10 cellular contexts compared by ENCODE assay signal in the genomic region with DNA sequence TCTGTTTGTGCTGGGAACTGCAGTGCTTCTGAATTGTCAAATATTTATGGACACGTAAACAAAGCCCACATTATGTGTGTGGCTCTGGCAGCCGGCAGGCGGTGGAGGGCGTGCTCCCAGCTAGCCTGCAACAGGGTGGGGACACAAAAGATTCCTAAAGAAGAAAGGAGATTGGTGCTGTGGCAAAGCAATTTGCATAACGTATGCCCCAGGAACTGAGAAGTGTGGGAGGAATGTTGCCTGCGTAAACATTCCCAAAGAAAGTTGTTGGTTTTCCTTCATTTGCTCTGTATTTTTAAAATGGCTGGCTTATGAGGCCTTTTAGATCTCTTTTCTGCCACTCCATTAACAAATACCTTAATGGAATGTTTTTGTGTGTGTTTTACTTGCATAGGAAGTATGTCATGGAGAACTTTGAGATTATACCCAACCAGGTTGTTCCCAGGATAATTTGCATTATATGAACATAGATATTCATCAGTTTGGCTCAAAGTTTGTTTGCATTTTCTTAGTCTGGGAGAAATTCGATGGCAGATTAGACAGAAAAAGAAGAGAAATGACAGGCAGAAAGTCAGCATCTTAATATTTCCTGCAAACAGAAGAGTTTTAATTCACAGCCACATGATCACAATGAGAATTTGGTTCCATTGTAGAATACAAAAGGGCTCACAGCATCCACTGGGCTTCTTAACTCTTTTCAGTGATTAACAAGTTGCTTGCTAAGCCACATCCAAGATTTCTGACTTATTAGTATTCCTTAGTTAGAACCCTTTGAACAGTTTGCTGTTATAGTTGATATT. TPM values are rescaled to one million over a fixed set of nuclear protein-coding genes. Genes with fewer than 3 reads are reported as not detected.
DNase-seq lines count a peak whose midpoint lies in the region; ATAC-seq and TF ChIP-seq lines count a peak whose summit lies in the region.
"Had no signal": no experiment of that assay in that cellular context is flagged by ENCODE, and none has a peak within 500 bp of the region (broad histone marks: within the 10 kb centered on the region; RNA-seq: fewer than 3 reads in every experiment).

No MANE protein-coding gene starts in this region.

- H3K36me3 ChIP-seq in mucosa of rectum (ENCODE audit: control insufficient read depth in 2 of 2, insufficient read depth in 2 of 2, low read length in 2 of 2), result peaks cover 10 to 12% of the 10 kb centered on the region in 2 donors
- H3K36me3 ChIP-seq: BLaER1 treated with 17β-estradiol and CSF1 and Interleukin-3, amounts not matched to agents 10 nM and 100 nM had no signal

- peaks cover 0 to 2% of the 10 kb centered on the region in 2 donors for H3K27me3 ChIP-seq in mucosa of rectum (ENCODE audit: control insufficient read depth in 2 of 2, insufficient read depth in 2 of 2, low read length in 2 of 2)

- H3K9me3 ChIP-seq in mucosa of rectum (ENCODE audit: control insufficient read depth in 2 of 2, low read length in 2 of 2), result no peaks in the 10 kb centered on the region
- H3K9me3 ChIP-seq: BLaER1 treated with 17β-estradiol and CSF1 and Interleukin-3, amounts not matched to agents 10 nM and 100 nM; spleen had no signal

- POLR2A ChIA-PET in RWPE1 (lab: Yijun Ruan, JAX; ENCODE audit: low non-redundant PET), result no interaction called here

- no peak overlapping the region for H3K27ac Mint-ChIP-seq in HFFc6

- H3K4me3 Mint-ChIP-seq in HFFc6, result no peak overlapping the region

- DNase-seq in RWPE1 (ENCODE audit: low spot score), result peak; percentile 50
- peak; percentile 91 for DNase-seq in globus pallidus (ENCODE audit: low spot score)
- no peak for DNase-seq in stimulated activated CD4-positive, alpha-beta T cell treated with anti-CD3 and anti-CD28 coated beads, Interleukin-15, amount 100 ng/mL, for 24 hours
- no peak for DNase-seq in activated effector memory CD4-positive, alpha-beta T cell treated with Interleukin-2 at 50 U/mL for 16 hours
- no peak for DNase-seq in HFFc6
- DNase-seq: spleen had no signal

- peak overlapping the region; percentile 73 to 75 for H3K9ac ChIP-seq in mucosa of rectum (ENCODE audit: low read depth in 1 of 2, low read length in 2 of 2)
- H3K9ac ChIP-seq: BLaER1 treated with 17β-estradiol and CSF1 and Interleukin-3, amounts not matched to agents 10 nM and 100 nM had no signal

- no peak; the same call in 1 of the 2 replicates for TF ChIP-seq CTCF in C4-2B (conservative IDR thresholded peaks at IDR 0.05)
- TF ChIP-seq CTCF in RWPE1 (conservative IDR thresholded peaks at IDR 0.05; ENCODE audit: low read depth), result no peak
- TF ChIP-seq CTCF in HFFc6 (IDR thresholded peaks at IDR 0.05), result no peak

- no peaks in the 10 kb centered on the region for H3K27me3 Mint-ChIP-seq in HFFc6 (ENCODE audit: insufficient read depth)

- H3K4me1 ChIP-seq in mucosa of rectum (ENCODE audit: control insufficient read depth in 2 of 2, insufficient read depth in 2 of 2, low read length in 2 of 2), result peaks cover 4 to 5% of the 10 kb centered on the region in 2 donors
- H3K4me1 ChIP-seq: BLaER1 treated with 17β-estradiol and CSF1 and Interleukin-3, amounts not matched to agents 10 nM and 100 nM had no signal

- CTCF ChIA-PET in RWPE1 (lab: Yijun Ruan, JAX), result interaction anchor here (1.1 to 4.8 kb wide), 8 partner anchors 42 to 113 kb away, joined by 3 to 24 read pairs (median 6); partner anchors contain the start of genes ALG9 and C11orf52

- peak overlapping the region; percentile 60 to 74 for H3K4me3 ChIP-seq in mucosa of rectum (ENCODE audit: low read length in 2 of 2)
- H3K4me3 ChIP-seq: BLaER1 treated with 17β-estradiol and CSF1 and Interleukin-3, amounts not matched to agents 10 nM and 100 nM; spleen had no signal

- H3K4me1 Mint-ChIP-seq in HFFc6 (ENCODE audit: low read depth), result peaks cover 8% of the 10 kb centered on the region

- no peaks in the 10 kb centered on the region for H3K9me3 Mint-ChIP-seq in HFFc6

- H3K27ac ChIP-seq in C4-2B (peak overlapping the region; percentile 57), RWPE1 (no peak overlapping the region), mucosa of rectum (ENCODE audit: low read depth in 2 of 2, low read length in 2 of 2) (peak overlapping the region; percentile 81 to 87)
- H3K27ac ChIP-seq: BLaER1 treated with 17β-estradiol and CSF1 and Interleukin-3, amounts not matched to agents 10 nM and 100 nM; spleen had no signal

- peaks cover 4% of the 10 kb centered on the region for H3K36me3 Mint-ChIP-seq in HFFc6 (ENCODE audit: low read depth)

- ATAC-seq in GM21381 (IDR thresholded peaks at IDR 0.05; ENCODE audit: unreplicated experiment), result no peak

RNA-seq across cellular contexts. Expression of gene DLAT, which starts 41.8 kb away (rescaled TPM):
- 10 to 100 TPM; 35.9 to 44.2 (median 42.1) TPM for total RNA-seq in HFFc6 (2021; fragmentation: NEBNext Ultra II Directional; extraction: Animal tissue kit (Norgen Biotek cat#: 25700))

RNA-seq across cellular contexts. Expression of gene DIXDC1, which starts 46.2 kb away (rescaled TPM):
- total RNA-seq in HFFc6 (2021; fragmentation: NEBNext Ultra II Directional; extraction: Animal tissue kit (Norgen Biotek cat#: 25700)), result 10 to 100 TPM in 1 of 6 experiments, 1 to 10 TPM in 5; 8.4 to 11.2 (median 9.7) TPM

Comparison
In these comparisons a context has a peak if more than half of its experiments do, and no peak if none do; other contexts are left out.
1. DNase-seq: peak in RWPE1 (single experiment) and globus pallidus (single experiment); none in stimulated activated CD4-positive, alpha-beta T cell treated with anti-CD3 and anti-CD28 coated beads, Interleukin-15, amount 100 ng/mL, for 24 hours (single experiment), activated effector memory CD4-positive, alpha-beta T cell treated with Interleukin-2 at 50 U/mL for 16 hours (single experiment) and HFFc6 (single experiment).